8 cellular contexts compared by ENCODE assay signal in the genomic region with DNA sequence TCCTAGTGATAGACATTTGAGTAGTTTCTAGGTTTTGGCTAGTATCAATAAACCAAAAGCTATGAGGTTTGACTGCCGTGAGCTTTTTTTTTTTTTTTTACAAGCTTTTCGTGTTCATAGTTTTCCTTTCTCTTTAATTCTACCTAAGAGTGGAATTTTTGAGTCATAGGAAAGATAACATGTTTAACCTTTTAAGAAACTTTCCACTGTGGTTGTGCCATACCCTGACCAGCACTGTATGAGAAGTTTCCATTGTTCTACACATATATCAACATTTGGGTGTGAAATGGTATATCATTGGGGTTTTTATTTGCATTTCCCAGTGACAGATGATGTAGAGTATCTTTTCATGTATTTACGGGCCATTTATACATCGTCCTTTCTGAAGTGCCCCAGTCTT. TPM values are rescaled to one million over a fixed set of nuclear protein-coding genes. Genes with fewer than 3 reads are reported as not detected.
DNase-seq lines count a peak whose midpoint lies in the region; ATAC-seq, FAIRE-seq and TF ChIP-seq lines count a peak whose summit lies in the region.

No MANE protein-coding gene starts in this region.

- peak overlapping the region; percentile 12 for H3K4me3 ChIP-seq in CD8-positive, alpha-beta T cell (ENCODE audit: low read depth, low read length)
- no peak overlapping the region for H3K4me3 ChIP-seq in K562

- WGBS in K562 (ENCODE audit: insufficient coverage, low coverage, missing lambda C conversion rate): 77% methylated on average over 4 of the region's 4 CpGs

- H3K27me3 Mint-ChIP-seq in CD8-positive, alpha-beta T cell (ENCODE audit: low read depth): no peaks in the 10 kb centered on the region
- H3K27me3 Mint-ChIP-seq in nephron progenitor cell (ENCODE audit: low read depth, poor library complexity): no peaks in the 10 kb centered on the region

- no peak for TF ChIP-seq RAD21 in K562 (CRISPR knock-in tag; conservative IDR thresholded peaks at IDR 0.05 in 1 of 2, IDR thresholded peaks at IDR 0.05 in 1 of 2)

- H3K4me2 ChIP-seq in K562 (ENCODE audit: insufficient read depth, low read length): no peak overlapping the region

- no peaks in the 10 kb centered on the region for H3K9me1 ChIP-seq in K562 (ENCODE audit: control insufficient read depth, insufficient read depth, low read length)

- H3K79me2 ChIP-seq in K562 (ENCODE audit: control insufficient read depth, insufficient read depth, low read length): peaks cover 5% of the 10 kb centered on the region; the same call in 2 of the 3 replicates

- no peaks in the 10 kb centered on the region for H3K9me3 ChIP-seq in CD8-positive, alpha-beta T cell (ENCODE audit: low read length)
- no peaks in the 10 kb centered on the region for H3K9me3 ChIP-seq in K562 (replicated peaks; ENCODE audit: control insufficient read depth, insufficient read depth, low read depth, low read length)

- peak overlapping the region; percentile 86 for H3K27ac Mint-ChIP-seq in CD8-positive, alpha-beta T cell
- H3K27ac Mint-ChIP-seq in nephron progenitor cell: no peak overlapping the region

- peaks cover 19% of the 10 kb centered on the region for H3K4me1 ChIP-seq in CD8-positive, alpha-beta T cell (ENCODE audit: insufficient read depth, low read length)
- H3K4me1 ChIP-seq in K562 (replicated peaks in 1 of 2; ENCODE audit: control insufficient read depth in 2 of 2, insufficient read depth in 2 of 2, low read length in 2 of 2): peaks cover 0 to 2% of the 10 kb centered on the region in 2 experiments; a peak in 1 of 5 replicates

- H4K20me1 ChIP-seq in K562 (replicated peaks; ENCODE audit: control insufficient read depth, insufficient read depth, low read length): no peaks in the 10 kb centered on the region

- peak overlapping the region; percentile 21 for H3K27ac ChIP-seq in CD8-positive, alpha-beta T cell (ENCODE audit: low read depth, low read length)
- H3K27ac ChIP-seq in K562 (ENCODE audit: extremely low read depth, low read depth, low read length): no peak overlapping the region

- TF ChIP-seq EP300 in K562 (IDR thresholded peaks at IDR 0.05; ENCODE audit: low read length): no peak

- intact Hi-C loops in CD8-positive, alpha-beta T cell (cut with DNase I, micrococcal nuclease): loop anchor here in 1 of 2 experiments (2.0 kb wide), 1 partner anchor 30 kb away; no protein-coding TSS in a partner anchor
- intact Hi-C loops in K562 (cut with micrococcal nuclease): no loop called here

- CTCF ChIA-PET in CD8-positive, alpha-beta T cell (lab: Charles Lee): interaction anchor here (1.8 kb wide), 1 partner anchor 74 kb away, joined by 6 read pairs; no protein-coding TSS in a partner anchor
- CTCF ChIA-PET in K562 (lab: Yijun Ruan, JAX; ENCODE audit: low intra/inter-chr PET ratio): no interaction called here

- in situ Hi-C loops in K562 (cut with MboI): no loop called here

- POLR2A ChIA-PET in CD8-positive, alpha-beta T cell (lab: Charles Lee): interaction anchor here (0.6 kb wide), 1 partner anchor 30 kb away, joined by 3 read pairs; no protein-coding TSS in a partner anchor
- POLR2A ChIA-PET in K562 (lab: Yijun Ruan, JAX): no interaction called here

- TF ChIP-seq POLR2A in K562 (conservative IDR thresholded peaks at IDR 0.05): no peak

- no peak overlapping the region for H3K9ac ChIP-seq in K562 (ENCODE audit: insufficient read depth in 1 of 2, low read depth in 2 of 2, low read length in 2 of 2)

- no peak for TF ChIP-seq CTCF in CD8-positive, alpha-beta T cell (IDR thresholded peaks at IDR 0.05)
- TF ChIP-seq CTCF in GM20000 (IDR thresholded peaks at IDR 0.05; ENCODE audit: extremely low read depth, missing control alignments) (no peak), K562 (IDR thresholded peaks at IDR 0.05 in 2 of 3, conservative IDR thresholded peaks at IDR 0.05 in 1 of 3; ENCODE audit: insufficient read depth in 2 of 3, low read depth in 1 of 3, low read length in 3 of 3) (no peak), nephron progenitor cell (IDR thresholded peaks at IDR 0.05) (no peak)

- H3K27me3 ChIP-seq in CD8-positive, alpha-beta T cell (ENCODE audit: insufficient read depth, low read length): no peaks in the 10 kb centered on the region
- H3K27me3 ChIP-seq in K562 (ENCODE audit: control insufficient read depth in 2 of 2, insufficient read depth in 2 of 2, low read length in 2 of 2): no peaks in the 10 kb centered on the region

- DNase-seq in CD8-positive, alpha-beta T cell: no peak
- DNase-seq in GM20000 (ENCODE audit: low spot score): peak; percentile 42
- no peak for DNase-seq in K562 (ENCODE audit: extremely low read depth in 1 of 4, low spot score in 3 of 4)
- DNase-seq in nephron progenitor cell: no peak
- DNase-seq in HPDE6-E6E7 (ENCODE audit: extremely low spot score): no peak
- DNase-seq in NCI-H2107 treated with DMSO at 0.1 percent for 48 hours (lab: John Stamatoyannopoulos, UW; ENCODE audit: unreplicated experiment): no peak
- no peak for DNase-seq in SIG-M5 treated with dmso at 0.1 percent for 504 hours (lab: John Stamatoyannopoulos, UW; ENCODE audit: unreplicated experiment)

- H3K36me3 Mint-ChIP-seq in CD8-positive, alpha-beta T cell: peaks cover 28% of the 10 kb centered on the region
- peaks cover 69% of the 10 kb centered on the region for H3K36me3 Mint-ChIP-seq in nephron progenitor cell (ENCODE audit: low read depth)

- H3K9me3 Mint-ChIP-seq in CD8-positive, alpha-beta T cell: peaks cover 3% of the 10 kb centered on the region
- H3K9me3 Mint-ChIP-seq in nephron progenitor cell: peaks cover 25% of the 10 kb centered on the region

- peak; percentile 72 for ATAC-seq in CD8-positive, alpha-beta T cell
- ATAC-seq in HG03457 (IDR thresholded peaks at IDR 0.05; ENCODE audit: unreplicated experiment): peak; percentile 78
- no peak for ATAC-seq in K562

- no peak overlapping the region for H2AFZ ChIP-seq in K562 (ENCODE audit: low read depth, low read length)

- peaks cover 38% of the 10 kb centered on the region for H3K4me1 Mint-ChIP-seq in CD8-positive, alpha-beta T cell (ENCODE audit: low read depth)
- H3K4me1 Mint-ChIP-seq in nephron progenitor cell: no peaks in the 10 kb centered on the region

- no TSS peak for BruUV-seq in K562 (replicated peaks; lab: Mats Ljungman, UMichigan)

- H3K4me3 Mint-ChIP-seq in CD8-positive, alpha-beta T cell: peak overlapping the region; percentile 71
- no peak overlapping the region for H3K4me3 Mint-ChIP-seq in nephron progenitor cell

- no peak for FAIRE-seq in K562 (lab: Jason Lieb, UNC)

- no peaks in the 10 kb centered on the region for H3K36me3 ChIP-seq in CD8-positive, alpha-beta T cell (ENCODE audit: insufficient read depth, low read length)
- H3K36me3 ChIP-seq in K562 (ENCODE audit: control insufficient read depth, insufficient read depth, low read length): peaks cover 28% of the 10 kb centered on the region; the same call in 2 of the 3 replicates

TF ChIP-seq in K562, 482 proteins besides CTCF, POLR2A, EP300 and RAD21 (continues in another document):
- TF ChIP-seq SRSF9 (IDR thresholded peaks at IDR 0.05; ENCODE audit: borderline replicate concordance, low read depth, low read length) (no peak), FOSL1 (tag; conservative IDR thresholded peaks at IDR 0.05) (peak; percentile 65), ZNF584 (CRISPR knock-in tag; IDR thresholded peaks at IDR 0.05; ENCODE audit: low read depth) (no peak), ARID1B (IDR thresholded peaks at IDR 0.05) (no peak)

RNA-seq across cellular contexts. Expression of gene UBE2F, which starts 31.7 kb away (rescaled TPM):
- 10 to 100 TPM; 16.5 to 18.4 TPM for total RNA-seq in CD8-positive, alpha-beta T cell
- total RNA-seq in K562 (2011; cell fraction: chromatin; rRNA removed; ENCODE audit: low replicate concordance): 51.8 and 53.3 TPM in 2 replicates
- total RNA-seq in K562 (2011; cell fraction: nucleolus; rRNA removed): 34.2 and 44.7 TPM in 2 replicates
- total RNA-seq in K562 (2011; cell fraction: nucleoplasm; rRNA removed): 38.6 and 66.0 TPM in 2 replicates
- total RNA-seq in K562 (2014; rRNA removed) (44.3 and 54.0 TPM in 2 replicates), K562 (2014; rRNA removed; fragmentation: Illumina TruSeq; extraction: Trizol) (56.4 and 59.4 TPM in 2 replicates), K562 (2015; rRNA removed; fragmentation: Illumina TruSeq; extraction: Trizol) (42.8 and 50.7 TPM in 2 replicates), K562 (2021) (53.0 and 57.9 TPM in 2 replicates)
- polyA plus RNA-seq in K562 (2011; rRNA removed) (68.5 and 87.1 TPM in 2 replicates), K562 (2014; fragmentation: Illumina TruSeq; extraction: Trizol) (82.6 and 88.1 TPM in 2 replicates), K562 (2014; fragmentation: Nextera tagmentation; extraction: Ambion mirVana) (10 to 100 TPM; 18.1 to 24.9 TPM), K562 (2014; rRNA removed) (52.9 and 62.2 TPM in 2 replicates)
- polyA plus RNA-seq in K562 (2011; cell fraction: cytosol; rRNA removed): 52.0 and 70.8 TPM in 2 replicates
- polyA plus RNA-seq in K562 (2011; cell fraction: nucleus; rRNA removed): 21.9 and 30.1 TPM in 2 replicates
- polyA plus RNA-seq in K562 (2012): 55.3 and 72.7 TPM in 2 replicates
- polyA minus RNA-seq in K562 (2011; rRNA and poly(A)+ RNA removed): 36.2 and 36.5 TPM in 2 replicates
- 22.9 and 26.1 TPM in 2 replicates for polyA minus RNA-seq in K562 (2011; cell fraction: cytosol; rRNA and poly(A)+ RNA removed)
- polyA minus RNA-seq in K562 (2011; cell fraction: nucleus; rRNA and poly(A)+ RNA removed): 21.5 and 27.3 TPM in 2 replicates
